Comparison of ENCODE assay signal across 19 cellular contexts in genomic region chr5:89105836-89106235, GRCh38.
DNase-seq lines count a peak whose midpoint lies in the region; TF ChIP-seq lines count a peak whose summit lies in the region.
"Had no signal": no experiment of that assay in that cellular context is flagged by ENCODE, and none has a peak within 500 bp of the region (broad histone marks: within the 10 kb centered on the region; RNA-seq: fewer than 3 reads in every experiment).

No MANE protein-coding gene starts in this region.

- no peaks in the 10 kb centered on the region for H3K9me3 Mint-ChIP-seq in MCF 10A (ENCODE audit: unreplicated experiment)
- H3K9me3 Mint-ChIP-seq: H9 had no signal

- intact Hi-C loops in mammary epithelial cell (cut with micrococcal nuclease) = no loop called here
- intact Hi-C loops in MCF 10A (cut with micrococcal nuclease) = no loop called here
- intact Hi-C loops in thyroid gland (cut with DNase I) = no loop called here

- H3K27me3 ChIP-seq in mammary epithelial cell (ENCODE audit: insufficient read depth, low read length) (no peaks in the 10 kb centered on the region), brain microvascular endothelial cell (replicated peaks) (no peaks in the 10 kb centered on the region), thyroid gland (no peaks in the 10 kb centered on the region)
- H3K27me3 ChIP-seq: BE2C had no signal

- H3K27ac ChIP-seq in mammary epithelial cell (ENCODE audit: insufficient read depth, low read depth, low read length) (no peak overlapping the region), brain microvascular endothelial cell (no peak overlapping the region), thyroid gland (no peak overlapping the region)
- H3K27ac ChIP-seq: 22Rv1 had no signal

- CTCF ChIA-PET in mammary epithelial cell (lab: Charles Lee; ENCODE audit: low non-redundant PET) (no interaction called here), MCF 10A (lab: Yijun Ruan, JAX) (no interaction called here)

- H3K36me3 Mint-ChIP-seq in MCF 10A (ENCODE audit: insufficient read depth, unreplicated experiment) = no peaks in the 10 kb centered on the region
- H3K36me3 Mint-ChIP-seq: CD8-positive, alpha-beta T cell had no signal

- dilution Hi-C loops in mammary epithelial cell (cut with HindIII; ENCODE audit: low sequenced_read_pairs) = no loop called here

- no peaks in the 10 kb centered on the region for H3K4me1 Mint-ChIP-seq in MCF 10A (ENCODE audit: insufficient read depth, unreplicated experiment)
- H3K4me1 Mint-ChIP-seq: H9 had no signal

- H3K4me3 ChIP-seq in mammary epithelial cell (replicated peaks in 1 of 3; ENCODE audit: insufficient read depth in 1 of 3, low read depth in 2 of 3, low read length in 3 of 3) (no peak overlapping the region), brain microvascular endothelial cell (ENCODE audit: low read depth, low read length) (no peak overlapping the region), thyroid gland (replicated peaks in 1 of 3) (no peak overlapping the region)
- H3K4me3 ChIP-seq: GM12878 had no signal

- H3K9ac ChIP-seq in mammary epithelial cell (ENCODE audit: insufficient read depth, low read length) = no peak overlapping the region

- no peak for TF ChIP-seq POLR2A in thyroid gland (IDR thresholded peaks at IDR 0.05)

- H3K4me3 Mint-ChIP-seq in MCF 10A (ENCODE audit: unreplicated experiment) = no peak overlapping the region
- H3K4me3 Mint-ChIP-seq: CD8-positive, alpha-beta T cell; H9 had no signal

- no peaks in the 10 kb centered on the region for H3K36me3 ChIP-seq in mammary epithelial cell (ENCODE audit: insufficient read depth, low read length)
- no peaks in the 10 kb centered on the region for H3K36me3 ChIP-seq in brain microvascular endothelial cell (replicated peaks)
- no peaks in the 10 kb centered on the region for H3K36me3 ChIP-seq in thyroid gland
- H3K36me3 ChIP-seq: BE2C had no signal

- H2AFZ ChIP-seq in mammary epithelial cell (ENCODE audit: low read depth, low read length) = no peak overlapping the region

- H3K27ac Mint-ChIP-seq in MCF 10A (ENCODE audit: low read depth, unreplicated experiment) = no peak overlapping the region
- H3K27ac Mint-ChIP-seq: CD8-positive, alpha-beta T cell; H9 had no signal

- BruUV-seq in mammary epithelial cell (replicated peaks; lab: Mats Ljungman, UMichigan) (no TSS peak), MCF 10A (replicated peaks; lab: Mats Ljungman, UMichigan) (no TSS peak)

- H3K79me2 ChIP-seq in mammary epithelial cell (ENCODE audit: insufficient read depth, low read length) = no peaks in the 10 kb centered on the region

- WGBS in mammary epithelial cell (ENCODE audit: low coverage, missing lambda C conversion rate) = 100% methylated on average over 2 of the region's 2 CpGs
- WGBS in thyroid gland, 2 donors = 95 to 99% methylated on average over 2 of the region's 2 CpGs

- no peaks in the 10 kb centered on the region for H3K9me3 ChIP-seq in mammary epithelial cell (replicated peaks; ENCODE audit: insufficient read depth, low read length)
- H3K9me3 ChIP-seq in thyroid gland = no peaks in the 10 kb centered on the region
- H3K9me3 ChIP-seq: BE2C had no signal

- no peak for TF ChIP-seq CTCF in mammary epithelial cell (conservative IDR thresholded peaks at IDR 0.05 in 1 of 2, IDR thresholded peaks at IDR 0.05 in 1 of 2; ENCODE audit: extremely low read depth in 1 of 2, insufficient read depth in 1 of 2, low read depth in 1 of 2, low read length in 2 of 2)
- TF ChIP-seq CTCF in MCF 10A (IDR thresholded peaks at IDR 0.05; ENCODE audit: unreplicated experiment) = no peak
- no peak for TF ChIP-seq CTCF in brain microvascular endothelial cell (IDR thresholded peaks at IDR 0.05; ENCODE audit: low read depth, low read length, missing control alignments)
- no peak for TF ChIP-seq CTCF in thyroid gland (IDR thresholded peaks at IDR 0.05)

- H3K27me3 Mint-ChIP-seq in MCF 10A (ENCODE audit: insufficient read depth, unreplicated experiment) = no peaks in the 10 kb centered on the region

- no peak overlapping the region for H3K4me2 ChIP-seq in mammary epithelial cell (ENCODE audit: insufficient read depth, low read depth, low read length)

- peak; percentile 32 for DNase-seq in mammary epithelial cell
- DNase-seq in MCF 10A (ENCODE audit: unreplicated experiment) = no peak
- peak; percentile 15 for DNase-seq in brain microvascular endothelial cell
- peak; percentile 79 for DNase-seq in kidney tubule cell (ENCODE audit: low spot score)
- DNase-seq in thyroid gland = no peak
- no peak for DNase-seq in medulla oblongata (ENCODE audit: extremely low spot score)
- DNase-seq in effector CD8-positive, alpha-beta T cell (lab: John Stamatoyannopoulos, UW) = no peak
- no peak for DNase-seq in mesenteric fat pad (ENCODE audit: low spot score)
- DNase-seq: BE2C; CD8-positive, alpha-beta T cell; DMS79; H9; NCI-H1105 treated with DMSO at 0.1 percent for 48 hours; NCI-H1694 treated with DMSO at 0.1 percent for 48 hours; NCI-H2107; NCI-H2227 treated with DMSO at 0.1 percent for 48 hours; NCI-H524 treated with DMSO at 0.1 percent for 48 hours had no signal

- in situ Hi-C loops in mammary epithelial cell (cut with MboI; ENCODE audit: low sequenced_read_pairs in 2 of 2) (no loop called here), brain microvascular endothelial cell (cut with HindIII; ENCODE audit: low pct_ligation_motif_present, low sequenced_read_pairs) (no loop called here)

- no peaks in the 10 kb centered on the region for H4K20me1 ChIP-seq in mammary epithelial cell (ENCODE audit: insufficient read depth, low read length)

- POLR2A ChIA-PET in MCF 10A (lab: Yijun Ruan, JAX) = no interaction called here

- H3K4me1 ChIP-seq in mammary epithelial cell (ENCODE audit: insufficient read depth, low read length) = peaks cover 15% of the 10 kb centered on the region
- no peaks in the 10 kb centered on the region for H3K4me1 ChIP-seq in thyroid gland
- H3K4me1 ChIP-seq: BE2C had no signal

Comparison
In these comparisons a context has a peak if more than half of its experiments do, and no peak if none do; other contexts are left out.
1. DNase-seq: peak in mammary epithelial cell (single experiment), brain microvascular endothelial cell (single experiment) and kidney tubule cell (single experiment); none in MCF 10A (single experiment), thyroid gland (0 of 2), medulla oblongata (single experiment), effector CD8-positive, alpha-beta T cell (single experiment) and mesenteric fat pad (single experiment).